1 cellular context compared by ENCODE assay signal in the genomic region with DNA sequence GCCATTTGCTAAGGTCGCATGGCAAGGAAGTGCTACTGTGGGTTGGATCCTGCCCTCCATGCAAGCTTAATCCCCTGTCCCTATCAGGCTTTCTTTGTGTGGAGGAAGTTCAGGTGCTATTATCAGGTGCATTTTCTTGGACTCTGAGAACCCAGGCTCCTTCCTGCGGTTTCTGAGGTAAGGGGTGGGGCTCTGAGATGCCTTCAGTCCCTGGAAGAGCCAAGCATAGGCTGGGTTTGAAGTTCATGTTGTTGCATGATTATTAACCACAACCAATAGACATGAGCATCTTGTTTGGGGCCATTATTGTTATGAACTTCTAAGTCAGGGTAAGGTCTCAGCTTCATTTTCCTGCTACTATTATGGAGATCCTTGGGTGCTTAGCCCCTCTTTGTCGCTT.
TF ChIP-seq lines count a peak whose summit lies in the region.

No MANE protein-coding gene starts in this region.

TF ChIP-seq in IMR-90, 13 proteins besides CTCF, POLR2A, EP300 and RAD21:
- no peak for TF ChIP-seq SMC3 (IDR thresholded peaks at IDR 0.05; ENCODE audit: low read depth, low read length)
- no peak for TF ChIP-seq MAFK (IDR thresholded peaks at IDR 0.05; ENCODE audit: low read depth, low read length)
- no peak for TF ChIP-seq RFX5 (IDR thresholded peaks at IDR 0.05; ENCODE audit: low read depth, low read length)
- TF ChIP-seq MAZ (IDR thresholded peaks at IDR 0.05; ENCODE audit: borderline replicate concordance, low read depth, low read length), result no peak
- TF ChIP-seq NFE2L2 (IDR thresholded peaks at IDR 0.05; ENCODE audit: low read depth, low read length), result no peak
- TF ChIP-seq CEBPB (IDR thresholded peaks at IDR 0.05; ENCODE audit: low read depth, low read length), result no peak
- TF ChIP-seq USF2 (IDR thresholded peaks at IDR 0.05; ENCODE audit: low read depth, low read length), result no peak
- no peak for TF ChIP-seq ELK1 (IDR thresholded peaks at IDR 0.05; ENCODE audit: borderline replicate concordance, low read depth, low read length)
- TF ChIP-seq RCOR1 (IDR thresholded peaks at IDR 0.05; ENCODE audit: insufficient replicate concordance, low read length), result no peak
- TF ChIP-seq FOS (IDR thresholded peaks at IDR 0.05; ENCODE audit: low read depth, low read length), result no peak
- no peak for TF ChIP-seq CHD1 (IDR thresholded peaks at IDR 0.05; ENCODE audit: low read depth, low read length)
- no peak for TF ChIP-seq BHLHE40 (IDR thresholded peaks at IDR 0.05; ENCODE audit: low read depth, low read length)
- TF ChIP-seq MXI1 (IDR thresholded peaks at IDR 0.05; ENCODE audit: borderline replicate concordance, low read depth, low read length), result no peak
